8 cellular contexts compared by ENCODE assay signal in genomic region chr7:30164567-30164966, GRCh38. TPM values are rescaled to one million over a fixed set of nuclear protein-coding genes. Genes with fewer than 3 reads are reported as not detected.
DNase-seq lines count a peak whose midpoint lies in the region; FAIRE-seq and TF ChIP-seq lines count a peak whose summit lies in the region.

No MANE protein-coding gene starts in this region.

- H3K9ac ChIP-seq in SU-DHL-6 (ENCODE audit: low read length) (no peak overlapping the region), fibroblast of lung (ENCODE audit: insufficient read depth, low read length) (no peak overlapping the region)

- H2AFZ ChIP-seq in SU-DHL-6 (ENCODE audit: low read depth, low read length, severe bottlenecking) = no peak overlapping the region
- H2AFZ ChIP-seq in fibroblast of lung (ENCODE audit: low read length) = no peak overlapping the region

- H3K36me3 ChIP-seq in SU-DHL-6 (ENCODE audit: low read length) = no peaks in the 10 kb centered on the region
- peaks cover 1% of the 10 kb centered on the region for H3K36me3 ChIP-seq in fibroblast of lung (ENCODE audit: control insufficient read depth, insufficient read depth, low read length)
- H3K36me3 ChIP-seq in neutrophil = no peaks in the 10 kb centered on the region

- no peaks in the 10 kb centered on the region for H4K20me1 ChIP-seq in SU-DHL-6 (ENCODE audit: low read depth, low read length)
- no peaks in the 10 kb centered on the region for H4K20me1 ChIP-seq in fibroblast of lung (ENCODE audit: control insufficient read depth, extremely low read depth, insufficient read depth, low read length)

- no peaks in the 10 kb centered on the region for H3K9me2 ChIP-seq in SU-DHL-6 (replicated peaks; ENCODE audit: insufficient read depth, low read length)

- no peaks in the 10 kb centered on the region for H3K27me3 ChIP-seq in SU-DHL-6 (ENCODE audit: low read length)
- H3K27me3 ChIP-seq in fibroblast of lung (ENCODE audit: control insufficient read depth, insufficient read depth, low read length) = no peaks in the 10 kb centered on the region
- H3K27me3 ChIP-seq in neutrophil = no peaks in the 10 kb centered on the region

- DNase-seq in AG08395 (ENCODE audit: low spot score) (peak; percentile 65), GM18507 (ENCODE audit: extremely low spot score, insufficient read length, low read depth) (peak; percentile 47), NCI-H128 (lab: John Stamatoyannopoulos, UW; ENCODE audit: unreplicated experiment) (peak; percentile 37), fibroblast of lung (ENCODE audit: low read depth in 2 of 2) (peak; percentile 53 to 77), activated gamma-delta T cell treated with Interleukin-2 at 50 U/mL for 16 hours (no peak)
- DNase-seq in stimulated activated CD4-positive, alpha-beta T cell treated with anti-CD3 and anti-CD28 coated beads, Interleukin-12 subunit alpha, Interleukin-12 subunit beta, amount 100 ng/mL, for 4 hours = no peak

- H3F3A ChIP-seq in SU-DHL-6 (ENCODE audit: insufficient read depth) = no peaks in the 10 kb centered on the region

- H3K4me2 ChIP-seq in SU-DHL-6 (ENCODE audit: low read depth, low read length, poor library complexity, severe bottlenecking) = no peak overlapping the region
- H3K4me2 ChIP-seq in fibroblast of lung (ENCODE audit: extremely low read depth, insufficient read depth, low read length) = no peak overlapping the region

- TF ChIP-seq CTCF in SU-DHL-6 (IDR thresholded peaks at IDR 0.05; ENCODE audit: insufficient read depth, low read length, poor library complexity, severe bottlenecking) (peak; percentile 62), fibroblast of lung (conservative IDR thresholded peaks at IDR 0.05 in 1 of 2, IDR thresholded peaks at IDR 0.05 in 1 of 2; ENCODE audit: low read depth in 1 of 2, low read length in 2 of 2) (peak; percentile 62 to 63), neutrophil (IDR thresholded peaks at IDR 0.05) (no peak)

- no peaks in the 10 kb centered on the region for H3K79me2 ChIP-seq in SU-DHL-6 (ENCODE audit: insufficient read depth, low read length)
- no peaks in the 10 kb centered on the region for H3K79me2 ChIP-seq in fibroblast of lung (ENCODE audit: control insufficient read depth, insufficient read depth, low read length)

- H3K27ac ChIP-seq in SU-DHL-6 (ENCODE audit: low read depth, low read length) (no peak overlapping the region), fibroblast of lung (ENCODE audit: insufficient read depth, low read length) (no peak overlapping the region), neutrophil (peak overlapping the region; percentile 33)

- no peak overlapping the region for H3K4me3 ChIP-seq in SU-DHL-6 (ENCODE audit: insufficient read depth, low read length, poor library complexity, severe bottlenecking)
- no peak overlapping the region for H3K4me3 ChIP-seq in fibroblast of lung (replicated peaks in 1 of 4; ENCODE audit: control extremely low read depth in 1 of 4, insufficient read depth in 1 of 4, low read depth in 3 of 4, low read length in 4 of 4)
- H3K4me3 ChIP-seq in neutrophil (ENCODE audit: low read depth in 1 of 2, low read length in 1 of 2) = no peak overlapping the region

- no peaks in the 10 kb centered on the region for H3K9me3 ChIP-seq in SU-DHL-6 (ENCODE audit: insufficient read depth, low read length)
- no peaks in the 10 kb centered on the region for H3K9me3 ChIP-seq in fibroblast of lung (ENCODE audit: control insufficient read depth, insufficient read depth, low read depth, low read length)
- no peaks in the 10 kb centered on the region for H3K9me3 ChIP-seq in neutrophil

- H3K4me1 ChIP-seq in fibroblast of lung (ENCODE audit: control insufficient read depth, extremely low read depth, insufficient read depth, low read length) (peaks cover 2% of the 10 kb centered on the region), neutrophil (ENCODE audit: control insufficient read depth in 1 of 2, insufficient read depth in 1 of 2, low read depth in 1 of 2, low read length in 1 of 2) (peaks cover 68 to 69% of the 10 kb centered on the region in 2 experiments)

- peak; percentile 70 for FAIRE-seq in GM18507 (lab: Jason Lieb, UNC)

RNA-seq across cellular contexts. Expression of gene MTURN, which starts 29.8 kb away (rescaled TPM):
- total RNA-seq in fibroblast of lung = 12.9 and 16.9 TPM in 2 replicates
- polyA plus RNA-seq in fibroblast of lung = 6.8 and 7.1 TPM in 2 replicates
- 6.6 and 8.9 TPM in 2 replicates for polyA plus RNA-seq in fibroblast of lung (2012)
- polyA minus RNA-seq in fibroblast of lung (ENCODE audit: low replicate concordance) = 0.12 and 3.9 TPM in 2 replicates

Comparison
In these comparisons a context has a peak if more than half of its experiments do, and no peak if none do; other contexts are left out.
1. DNase-seq: peak in AG08395 (single experiment), GM18507 (single experiment), NCI-H128 (single experiment) and fibroblast of lung (2 of 2); none in stimulated activated CD4-positive, alpha-beta T cell treated with anti-CD3 and anti-CD28 coated beads, Interleukin-12 subunit alpha, Interleukin-12 subunit beta, amount 100 ng/mL, for 4 hours (single experiment) and activated gamma-delta T cell treated with Interleukin-2 at 50 U/mL for 16 hours (single experiment).